Comparison of ENCODE assay signal across 24 cellular contexts in genomic region chr2:218389333-218390150, GRCh38. TPM values are rescaled to one million over a fixed set of nuclear protein-coding genes. Genes with fewer than 3 reads are reported as not detected.
"Had no signal": no experiment of that assay in that cellular context is flagged by ENCODE, and none has a peak within 500 bp of the region (broad histone marks: within the 10 kb centered on the region; RNA-seq: fewer than 3 reads in every experiment).

No MANE protein-coding gene starts in this region.

- H3K9me3 ChIP-seq: ascending aorta, suprapubic skin, transverse colon had no signal

- H3K36me3 ChIP-seq: ascending aorta, suprapubic skin, transverse colon had no signal

- H3K27me3 ChIP-seq: ascending aorta, suprapubic skin, transverse colon had no signal

- H3K27me3 Mint-ChIP-seq: activated T-cell treated with anti-CD3 and anti-CD28 coated beads, Interleukin-2, amount 50 U/mL, for 24 hours had no signal

- H3K36me3 Mint-ChIP-seq: mesothelial cell of epicardium; natural killer cell treated with Interleukin-12 subunit alpha and Interleukin-12 subunit beta and Interleukin-15 and Interleukin-18, amount 100 ng/mL, for 72 hours had no signal

- ATAC-seq: natural killer cell treated with Interleukin-12 subunit alpha and Interleukin-12 subunit beta and Interleukin-15 and Interleukin-18, amount 100 ng/mL, for 72 hours; stimulated activated naive CD8-positive, alpha-beta T cell treated with anti-CD3 and anti-CD28 coated beads, Interleukin-15, Interleukin-2, amounts not matched to agents 100 U/mL and 50 U/mL, for 24 hours had no signal

- H3K4me3 ChIP-seq: ascending aorta, coronary artery, lung, suprapubic skin, transverse colon had no signal

- DNase-seq: activated CD4-positive, alpha-beta T cell treated with anti-CD3 and anti-CD28 coated beads for 1 hour; activated CD4-positive, alpha-beta T cell treated with anti-CD3 and anti-CD28 coated beads, Interleukin-2, amount 50 U/mL, for 48 hours; activated naive CD4-positive, alpha-beta T cell treated with anti-CD3 and anti-CD28 coated beads, Interleukin-2, amount 50 U/mL, for 16 hours; activated T-cell treated with anti-CD3 and anti-CD28 coated beads, Interleukin-2, amount 50 U/mL, for 24 hours; erythroblast; foreskin melanocyte; glutamatergic neuron; hypothalamus; stimulated activated CD4-positive, alpha-beta T cell treated with anti-CD3 and anti-CD28 coated beads, Interleukin-2, amount 100 ng/mL, for 24 hours; stimulated activated naive CD8-positive, alpha-beta T cell treated with anti-CD3 and anti-CD28 coated beads, Interleukin-15, Interleukin-2, amounts not matched to agents 100 U/mL and 50 U/mL, for 24 hours; T1000; transverse colon had no signal

- H3K27ac Mint-ChIP-seq: activated T-cell treated with anti-CD3 and anti-CD28 coated beads, Interleukin-2, amount 50 U/mL, for 24 hours; mesothelial cell of epicardium; natural killer cell treated with Interleukin-12 subunit alpha and Interleukin-12 subunit beta and Interleukin-15 and Interleukin-18, amount 100 ng/mL, for 72 hours; progenitor cell of endocrine pancreas had no signal

- H3K4me3 Mint-ChIP-seq: activated T-cell treated with anti-CD3 and anti-CD28 coated beads, Interleukin-2, amount 50 U/mL, for 24 hours; mesothelial cell of epicardium; natural killer cell treated with Interleukin-12 subunit alpha and Interleukin-12 subunit beta and Interleukin-15 and Interleukin-18, amount 100 ng/mL, for 72 hours had no signal

- H3K9me3 Mint-ChIP-seq: activated T-cell treated with anti-CD3 and anti-CD28 coated beads, Interleukin-2, amount 50 U/mL, for 24 hours; mesothelial cell of epicardium; natural killer cell treated with Interleukin-12 subunit alpha and Interleukin-12 subunit beta and Interleukin-15 and Interleukin-18, amount 100 ng/mL, for 72 hours had no signal

- H3K27ac ChIP-seq: ascending aorta, coronary artery, suprapubic skin, transverse colon, VCaP had no signal

RNA-seq across cellular contexts. Expression of gene VIL1, which starts 29.4 kb away (rescaled TPM):
- total RNA-seq: ascending aorta; omental fat pad; skeletal muscle tissue; T-helper 1 cell treated with Interleukin-12 subunit alpha and Interleukin-12 subunit beta and Interleukin-4 antibody, amounts not matched to agents 30 ng/mL and 1 ng/mL, for 36 hours had no signal
- polyA plus RNA-seq: keratinocyte had no signal

RNA-seq across cellular contexts. Expression of gene CATIP, which starts 32.9 kb away (rescaled TPM):
- total RNA-seq: ascending aorta; mesothelial cell of epicardium; natural killer cell treated with Interleukin-12 subunit alpha and Interleukin-12 subunit beta and Interleukin-15 and Interleukin-18, amount 100 ng/mL, for 72 hours; omental fat pad; skeletal muscle tissue; suprapubic skin; T-helper 1 cell treated with Interleukin-12 subunit alpha and Interleukin-12 subunit beta and Interleukin-4 antibody, amounts not matched to agents 30 ng/mL and 1 ng/mL, for 36 hours; transverse colon had no signal
- polyA plus RNA-seq: keratinocyte had no signal
